Comparison of ENCODE assay signal across 23 cellular contexts in genomic region chr6:162463573-162463972, GRCh38.
"Had no signal": no experiment of that assay in that cellular context is flagged by ENCODE, and none has a peak within 500 bp of the region (broad histone marks: within the 10 kb centered on the region; RNA-seq: fewer than 3 reads in every experiment).

No MANE protein-coding gene starts in this region.

- ATAC-seq: left lobe of liver; natural killer cell; pancreas; right cardiac atrium; stimulated activated naive CD8-positive, alpha-beta T cell treated with anti-CD3 and anti-CD28 coated beads, Interleukin-15, amount 100 ng/mL, for 72 hours; upper lobe of right lung had no signal

- H3K4me1 ChIP-seq: pancreas, transverse colon, upper lobe of right lung, uterus had no signal

- H3K27ac ChIP-seq: coronary artery, esophagus muscularis mucosa, pancreas, sigmoid colon, suprapubic skin, transverse colon, upper lobe of right lung, uterus had no signal

- H3K9me3 ChIP-seq: esophagus muscularis mucosa, pancreas, sigmoid colon, suprapubic skin, transverse colon, upper lobe of right lung, uterus had no signal

- H3K36me3 ChIP-seq: esophagus muscularis mucosa, gastrocnemius medialis, pancreas, sigmoid colon, suprapubic skin, transverse colon, upper lobe of right lung, uterus had no signal

- H3K4me3 ChIP-seq: coronary artery, esophagus muscularis mucosa, gastrocnemius medialis, lung, pancreas, sigmoid colon, suprapubic skin, transverse colon, upper lobe of right lung, uterus had no signal

- H3K27me3 ChIP-seq: esophagus muscularis mucosa, gastrocnemius medialis, pancreas, sigmoid colon, suprapubic skin, transverse colon, upper lobe of right lung, uterus had no signal

- DNase-seq: dermis blood vessel endothelial cell; effector memory CD4-positive, alpha-beta T cell; gastrocnemius medialis; head of caudate nucleus; natural killer cell; occipital lobe; pancreas; right cardiac atrium; sigmoid colon; small intestine; stimulated activated CD4-positive, alpha-beta T cell treated with anti-CD3 and anti-CD28 coated beads, Interleukin-15, amount 100 ng/mL, for 24 hours; stimulated activated CD4-positive, alpha-beta T cell treated with anti-CD3 and anti-CD28 coated beads, Interleukin-4, amount 100 ng/mL, for 1 hour; stimulated activated CD8-positive, alpha-beta memory T cell treated with anti-CD3 and anti-CD28 coated beads, Interleukin-4, amount 100 ng/mL, for 48 hours; stimulated activated naive CD4-positive, alpha-beta T cell; stimulated activated naive CD8-positive, alpha-beta T cell treated with anti-CD3 and anti-CD28 coated beads, Interleukin-15, amount 100 ng/mL, for 72 hours; transverse colon; upper lobe of right lung; uterus had no signal
